16 cellular contexts compared by ENCODE assay signal in the genomic region with DNA sequence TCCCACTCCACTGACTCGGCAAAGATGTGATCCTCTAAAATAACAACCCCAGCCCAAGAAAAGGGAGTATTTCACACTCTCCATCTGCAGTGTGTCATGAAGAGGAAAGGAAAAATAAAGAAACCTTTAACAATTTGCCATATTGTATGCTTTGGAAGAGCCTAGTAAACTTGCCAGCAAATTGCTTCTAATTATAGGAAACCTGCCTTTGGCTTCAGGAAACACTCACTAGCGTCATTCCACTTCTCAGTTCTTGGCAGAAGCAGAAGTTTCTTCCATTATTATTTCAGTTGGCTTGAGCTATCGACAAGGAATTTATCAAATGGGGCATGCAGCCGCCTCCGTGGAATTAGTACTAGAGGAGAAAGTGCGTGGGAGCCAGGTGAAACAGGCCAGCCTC.
"Had no signal": no experiment of that assay in that cellular context is flagged by ENCODE, and none has a peak within 500 bp of the region (broad histone marks: within the 10 kb centered on the region; RNA-seq: fewer than 3 reads in every experiment).

No MANE protein-coding gene starts in this region.

- H3K36me3 ChIP-seq: prostate gland, sigmoid colon, suprapubic skin had no signal

- ATAC-seq: activated T-cell treated with anti-CD3 and anti-CD28 coated beads, Interleukin-2, amount 50 U/mL, for 72 hours; natural killer cell treated with Interleukin-12 subunit alpha and Interleukin-12 subunit beta and Interleukin-15 and Interleukin-18, amount 100 ng/mL, for 72 hours had no signal

- H3K4me1 ChIP-seq: prostate gland, sigmoid colon, suprapubic skin had no signal

- H3K27me3 ChIP-seq: sigmoid colon had no signal

- H3K27ac ChIP-seq: prostate gland, sigmoid colon, suprapubic skin, VCaP had no signal

- DNase-seq: activated CD4-positive, alpha-beta memory T cell treated with anti-CD3 and anti-CD28 coated beads, Interleukin-2, amount 10 ng/mL, durations not matched to agents 7 days and 5 days; activated gamma-delta T cell treated with Interleukin-2 at 50 U/mL for 16 hours; activated naive CD8-positive, alpha-beta T cell treated with anti-CD3 and anti-CD28 coated beads for 36 hours; activated T-cell treated with anti-CD3 and anti-CD28 coated beads, Interleukin-2, amount 50 U/mL, for 72 hours; central memory CD4-positive, alpha-beta T cell; cortex of kidney; effector memory CD4-positive, alpha-beta T cell; mammary epithelial cell; nucleus accumbens; sigmoid colon; stimulated activated naive CD4-positive, alpha-beta T cell; T-helper 1 cell had no signal

- H3K9me3 ChIP-seq: prostate gland, suprapubic skin had no signal

- H3K4me3 ChIP-seq: prostate gland, sigmoid colon, suprapubic skin had no signal
